In genomic region chr12:34601689-34602088, GRCh38 we compare ENCODE assay signal across 18 cellular contexts.
DNase-seq lines count a peak whose midpoint lies in the region; ATAC-seq and TF ChIP-seq lines count a peak whose summit lies in the region.
"Had no signal": no experiment of that assay in that cellular context is flagged by ENCODE, and none has a peak within 500 bp of the region (broad histone marks: within the 10 kb centered on the region; RNA-seq: fewer than 3 reads in every experiment).

No MANE protein-coding gene starts in this region.

- H3K27me3 ChIP-seq in upper lobe of right lung = no peaks in the 10 kb centered on the region
- H3K27me3 ChIP-seq: BE2C, Peyer's patch, SJSA1 had no signal

- H3K4me1 ChIP-seq in upper lobe of right lung = no peaks in the 10 kb centered on the region
- H3K4me1 ChIP-seq: A549, BE2C, Peyer's patch, SJSA1 had no signal

- intact Hi-C loops in upper lobe of right lung (cut with DNase I) = no loop called here

- in situ Hi-C loops in GM13977 (cut with MboI; ENCODE audit: low pct_unique_long_range_greater_than_20kb, low sequenced_read_pairs, unreplicated experiment) = no loop called here

- no peak overlapping the region for H3K4me3 ChIP-seq in upper lobe of right lung
- H3K4me3 ChIP-seq: A549, Peyer's patch, SJSA1 had no signal

- TF ChIP-seq CTCF in GM13977 (IDR thresholded peaks at IDR 0.05; ENCODE audit: extremely low read depth, insufficient read depth, missing control alignments) (no peak), upper lobe of right lung (IDR thresholded peaks at IDR 0.05) (no peak)

- peaks cover 7% of the 10 kb centered on the region for H3K9me3 ChIP-seq in upper lobe of right lung
- H3K9me3 ChIP-seq: BE2C had no signal

- no peaks in the 10 kb centered on the region for H3K36me3 ChIP-seq in upper lobe of right lung
- H3K36me3 ChIP-seq: BE2C, Peyer's patch, SJSA1 had no signal

- no peak overlapping the region for H3K27ac ChIP-seq in upper lobe of right lung
- H3K27ac ChIP-seq: A549, Peyer's patch, SJSA1 had no signal

- DNase-seq in GM03348 (ENCODE audit: low spot score) = peak; percentile 1
- DNase-seq in GM13977 (ENCODE audit: low spot score) = peak; percentile 1
- peak; percentile 1 for DNase-seq in iPS-NIHi7 (ENCODE audit: extremely low spot score)
- DNase-seq in upper lobe of right lung = peak; percentile 46
- no peak for DNase-seq in NCI-H1092 treated with DMSO at 0.1 percent for 48 hours (lab: John Stamatoyannopoulos, UW)
- no peak for DNase-seq in cerebellum (ENCODE audit: low spot score)
- no peak for DNase-seq in stimulated activated CD4-positive, alpha-beta T cell treated with anti-CD3 and anti-CD28 coated beads, Interleukin-1b, Interleukin-23, amount 100 ng/mL, for 48 hours
- DNase-seq: BE2C, IMR-90, MV-4-11, NCI-H1417, NCI-H187, NCI-H446, NCI-H526, SW 1271 had no signal

- ATAC-seq in upper lobe of right lung = no peak
- ATAC-seq: A549 had no signal

Comparison
In these comparisons a context has a peak if more than half of its experiments do, and no peak if none do; other contexts are left out.
1. DNase-seq: peak in GM03348 (single experiment), GM13977 (single experiment), iPS-NIHi7 (single experiment) and upper lobe of right lung (single experiment); none in NCI-H1092 treated with DMSO at 0.1 percent for 48 hours (single experiment), cerebellum (single experiment) and stimulated activated CD4-positive, alpha-beta T cell treated with anti-CD3 and anti-CD28 coated beads, Interleukin-1b, Interleukin-23, amount 100 ng/mL, for 48 hours (single experiment).